20 cellular contexts compared by ENCODE assay signal in genomic region chr7:101972627-101973026, GRCh38.
DNase-seq lines count a peak whose midpoint lies in the region; ATAC-seq and TF ChIP-seq lines count a peak whose summit lies in the region.
"Had no signal": no experiment of that assay in that cellular context is flagged by ENCODE, and none has a peak within 500 bp of the region (broad histone marks: within the 10 kb centered on the region; RNA-seq: fewer than 3 reads in every experiment).

No MANE protein-coding gene starts in this region.

- intact Hi-C loops in Right ventricle myocardium inferior (cut with DNase I) (no loop called here), cardiac septum (cut with DNase I) (no loop called here), spleen (cut with DNase I; ENCODE audit: low total_unique reads) (no loop called here)

- WGBS in spleen, 5 donors: 89 to 95% (median 90%) methylated on average over 14 of the region's 14 CpGs

- H3K9me3 Mint-ChIP-seq in glutamatergic neuron (ENCODE audit: unreplicated experiment) (peaks cover 5% of the 10 kb centered on the region), nephron progenitor cell (no peaks in the 10 kb centered on the region)
- H3K9me3 Mint-ChIP-seq: HFFc6 had no signal

- TF ChIP-seq CTCF in glutamatergic neuron (IDR thresholded peaks at IDR 0.05; ENCODE audit: partially characterized antibody, unreplicated experiment) (no peak), nephron progenitor cell (IDR thresholded peaks at IDR 0.05) (no peak), spleen (IDR thresholded peaks at IDR 0.05 in 8 of 11, conservative IDR thresholded peaks at IDR 0.05 in 3 of 11) (no peak)

- H3K4me3 ChIP-seq in spleen: no peak overlapping the region
- H3K4me3 ChIP-seq: SK-N-MC had no signal

- DNase-seq in Right ventricle myocardium inferior (ENCODE audit: missing footprints) (no peak), cardiac septum (ENCODE audit: low spot score) (no peak), glutamatergic neuron (no peak), nephron progenitor cell (no peak), spleen (peak; percentile 49), DMS53 (lab: John Stamatoyannopoulos, UW) (no peak)
- DNase-seq: CD8-positive, alpha-beta memory T cell; GOT3; HFFc6; NCI-H1092; NCI-H146; NCI-H2107; NCI-H2227 treated with DMSO at 0.1 percent for 48 hours; NCI-H524 treated with DMSO at 0.1 percent for 48 hours had no signal

- H3K4me1 Mint-ChIP-seq in glutamatergic neuron (ENCODE audit: low read depth, unreplicated experiment): peaks cover 8% of the 10 kb centered on the region
- peaks cover 41% of the 10 kb centered on the region for H3K4me1 Mint-ChIP-seq in nephron progenitor cell

- peaks cover 0 to 17% (median 0%) of the 10 kb centered on the region in 6 donors for H3K36me3 ChIP-seq in spleen

- H3K4me1 ChIP-seq in spleen: peaks cover 0 to 4% (median 0%) of the 10 kb centered on the region in 6 donors

- no peak for TF ChIP-seq POLR2A in spleen (IDR thresholded peaks at IDR 0.05)

- ATAC-seq in Right ventricle myocardium inferior (peak; percentile 29), GM18870 (IDR thresholded peaks at IDR 0.05; ENCODE audit: unreplicated experiment) (no peak), GM21619 (IDR thresholded peaks at IDR 0.05; ENCODE audit: unreplicated experiment) (no peak)
- ATAC-seq: Panc1 had no signal

- H3K27ac ChIP-seq in spleen: no peak overlapping the region
- H3K27ac ChIP-seq: 22Rv1, SK-N-MC had no signal

- H3K36me3 Mint-ChIP-seq in glutamatergic neuron (ENCODE audit: unreplicated experiment) (no peaks in the 10 kb centered on the region), nephron progenitor cell (ENCODE audit: low read depth) (peaks cover 28% of the 10 kb centered on the region)

- H3K27ac Mint-ChIP-seq in glutamatergic neuron (ENCODE audit: unreplicated experiment): peak overlapping the region; percentile 28
- peak overlapping the region; percentile 94 for H3K27ac Mint-ChIP-seq in nephron progenitor cell
- H3K27ac Mint-ChIP-seq: B cell had no signal

- H3K4me3 Mint-ChIP-seq in glutamatergic neuron (ENCODE audit: unreplicated experiment) (no peak overlapping the region), nephron progenitor cell (no peak overlapping the region)
- H3K4me3 Mint-ChIP-seq: B cell; CD8-positive, alpha-beta memory T cell; HFFc6 had no signal

- no peaks in the 10 kb centered on the region for H3K9me3 ChIP-seq in spleen

- peaks cover 2% of the 10 kb centered on the region for H3K27me3 Mint-ChIP-seq in glutamatergic neuron (ENCODE audit: unreplicated experiment)
- peaks cover 7% of the 10 kb centered on the region for H3K27me3 Mint-ChIP-seq in nephron progenitor cell (ENCODE audit: low read depth, poor library complexity)
- H3K27me3 Mint-ChIP-seq: B cell; CD8-positive, alpha-beta memory T cell had no signal

- no peaks in the 10 kb centered on the region for H3K27me3 ChIP-seq in spleen (replicated peaks in 1 of 7)
